In the genomic region with DNA sequence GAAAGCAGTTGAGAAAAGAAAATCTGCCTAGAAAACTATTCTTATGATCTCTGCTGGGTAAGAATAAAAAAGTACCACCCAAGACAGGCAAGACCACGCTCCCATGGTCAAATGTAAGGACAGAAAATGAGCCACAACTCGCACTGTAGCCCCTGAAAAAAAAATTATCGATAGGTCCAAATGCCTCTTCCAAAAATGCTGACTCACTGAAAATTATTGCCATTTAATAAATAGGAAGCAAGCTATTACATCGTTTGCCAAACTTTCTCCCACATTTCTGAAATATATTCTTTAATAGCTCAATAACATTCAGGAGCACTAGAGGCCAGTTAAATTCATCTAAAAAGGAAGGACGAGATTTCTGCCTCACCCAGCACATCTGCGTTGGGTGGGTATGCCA, we compare ENCODE assay signal across 17 cellular contexts.
DNase-seq lines count a peak whose midpoint lies in the region; ATAC-seq and TF ChIP-seq lines count a peak whose summit lies in the region.
"Had no signal": no experiment of that assay in that cellular context is flagged by ENCODE, and none has a peak within 500 bp of the region (broad histone marks: within the 10 kb centered on the region; RNA-seq: fewer than 3 reads in every experiment).

No MANE protein-coding gene starts in this region.

- CTCF ChIA-PET in IMR-90 (lab: Yijun Ruan, JAX), result no interaction called here

- H3K27me3 Mint-ChIP-seq in chondrocyte (ENCODE audit: low read depth) (no peaks in the 10 kb centered on the region), nephron (ENCODE audit: low read depth) (peaks cover 5% of the 10 kb centered on the region)
- H3K27me3 Mint-ChIP-seq: CD4-positive, CD25-positive, alpha-beta regulatory T cell had no signal

- H2AK5ac ChIP-seq in IMR-90 (ENCODE audit: low read depth, low read length), result no peak overlapping the region

- H3K4me3 ChIP-seq in IMR-90 (ENCODE audit: insufficient read depth, low read depth, low read length), result no peak overlapping the region
- H3K4me3 ChIP-seq: BLaER1 had no signal

- 86% methylated on average over 3 of the region's 6 CpGs; no CpG with 5 or more reads in 1 of the 2 experiments for WGBS in IMR-90 (ENCODE audit: extremely low coverage in 2 of 2, insufficient read length in 1 of 2), 2 experiments

- BruUV-seq in IMR-90 (replicated peaks; lab: Mats Ljungman, UMichigan), result no TSS peak

- POLR2A ChIA-PET in IMR-90 (lab: Charles Lee; ENCODE audit: unreplicated experiment), result no interaction called here

- no peak overlapping the region for H3K56ac ChIP-seq in IMR-90 (ENCODE audit: extremely low read depth, insufficient read depth, low read length)

- H3K79me1 ChIP-seq in IMR-90 (ENCODE audit: low read depth in 1 of 2, low read length in 2 of 2), result no peaks in the 10 kb centered on the region

- no peak overlapping the region for H2AFZ ChIP-seq in IMR-90 (replicated peaks; ENCODE audit: low read length, poor library complexity)

- ATAC-seq in IMR-90 (ENCODE audit: low read depth) (no peak), HG03469 (IDR thresholded peaks at IDR 0.05; ENCODE audit: unreplicated experiment) (no peak), HG03354 (IDR thresholded peaks at IDR 0.05; ENCODE audit: poor library complexity, severe bottlenecking, unreplicated experiment) (no peak)
- ATAC-seq: CD8-positive, alpha-beta T cell had no signal

- peaks cover 2% of the 10 kb centered on the region for H3K4me1 ChIP-seq in IMR-90 (ENCODE audit: control insufficient read depth, insufficient read depth, low read length)
- H3K4me1 ChIP-seq: BLaER1, Caco-2 had no signal

- H3K4me2 ChIP-seq in IMR-90 (ENCODE audit: low read depth, low read length), result no peak overlapping the region
- H3K4me2 ChIP-seq: BLaER1 had no signal

- no peak overlapping the region for H3K9ac ChIP-seq in IMR-90 (ENCODE audit: low read depth, low read length)
- H3K9ac ChIP-seq: BLaER1 had no signal

- no peak overlapping the region for H3K4ac ChIP-seq in IMR-90 (ENCODE audit: low read depth, low read length)

- H3K9me3 Mint-ChIP-seq in chondrocyte (ENCODE audit: low read depth), result no peaks in the 10 kb centered on the region
- no peaks in the 10 kb centered on the region for H3K9me3 Mint-ChIP-seq in nephron
- H3K9me3 Mint-ChIP-seq: CD8-positive, alpha-beta T cell had no signal

- no peak for TF ChIP-seq RAD21 in IMR-90 (IDR thresholded peaks at IDR 0.05; ENCODE audit: low read length)

- intact Hi-C loops in IMR-90 (cut with micrococcal nuclease), result no loop called here

- no peak for DNase-seq in IMR-90
- DNase-seq in chondrocyte (ENCODE audit: low spot score), result no peak
- DNase-seq in SK-N-DZ (ENCODE audit: low spot score), result no peak
- DNase-seq: Caco-2; CD4-positive, CD25-positive, alpha-beta regulatory T cell; CD8-positive, alpha-beta T cell; DMS153; DND-41; GOT3; H7; HCEC 1CT had no signal

- H3K18ac ChIP-seq in IMR-90 (ENCODE audit: low read depth, low read length), result no peak overlapping the region

- no peaks in the 10 kb centered on the region for H3K9me3 ChIP-seq in IMR-90 (ENCODE audit: control insufficient read depth, insufficient read depth, low read length)
- H3K9me3 ChIP-seq: BLaER1, Caco-2 had no signal

- H3K36me3 ChIP-seq in IMR-90 (ENCODE audit: control insufficient read depth, insufficient read depth, low read length), result no peaks in the 10 kb centered on the region
- H3K36me3 ChIP-seq: BLaER1 had no signal

- no peaks in the 10 kb centered on the region for H3K27me3 ChIP-seq in IMR-90 (ENCODE audit: control insufficient read depth, insufficient read depth, low read length)
- H3K27me3 ChIP-seq: BLaER1 had no signal

- H3K23ac ChIP-seq in IMR-90 (ENCODE audit: low read depth, low read length), result no peak overlapping the region

- no peak overlapping the region for H2BK20ac ChIP-seq in IMR-90 (ENCODE audit: low read depth, low read length)

- H3K4me1 Mint-ChIP-seq in chondrocyte (ENCODE audit: low read depth), result peaks cover 71% of the 10 kb centered on the region
- H3K4me1 Mint-ChIP-seq in nephron, result peaks cover 31% of the 10 kb centered on the region
- H3K4me1 Mint-ChIP-seq: B cell; CD4-positive, CD25-positive, alpha-beta regulatory T cell had no signal

- H2BK5ac ChIP-seq in IMR-90 (ENCODE audit: low read depth, low read length, poor library complexity, severe bottlenecking), result no peak overlapping the region

- TF ChIP-seq POLR2A in IMR-90 (IDR thresholded peaks at IDR 0.05; ENCODE audit: low read depth, low read length), result no peak

- no peak overlapping the region for H4K91ac ChIP-seq in IMR-90 (ENCODE audit: insufficient read depth, low read depth, low read length)

- no peaks in the 10 kb centered on the region for H3K36me3 Mint-ChIP-seq in chondrocyte (ENCODE audit: low read depth)
- no peaks in the 10 kb centered on the region for H3K36me3 Mint-ChIP-seq in nephron (ENCODE audit: low read depth)
- H3K36me3 Mint-ChIP-seq: CD4-positive, CD25-positive, alpha-beta regulatory T cell; CD8-positive, alpha-beta T cell had no signal

- H3K9me1 ChIP-seq in IMR-90 (ENCODE audit: insufficient read depth, low read length), result no peaks in the 10 kb centered on the region

- TF ChIP-seq CTCF in IMR-90 (conservative IDR thresholded peaks at IDR 0.05; ENCODE audit: low read depth, low read length) (no peak), chondrocyte (IDR thresholded peaks at IDR 0.05) (no peak), nephron (IDR thresholded peaks at IDR 0.05; ENCODE audit: unreplicated experiment in 3 of 3) (no peak)

- in situ Hi-C loops in IMR-90 (cut with MboI; ENCODE audit: low sequenced_read_pairs), result no loop called here

- no peak overlapping the region for H2BK120ac ChIP-seq in IMR-90 (ENCODE audit: low read depth, low read length)

- H4K20me1 ChIP-seq in IMR-90 (ENCODE audit: insufficient read depth, low read length), result no peaks in the 10 kb centered on the region
- H4K20me1 ChIP-seq: BLaER1 had no signal

- no peak overlapping the region for H2BK15ac ChIP-seq in IMR-90 (ENCODE audit: low read depth, low read length)

- H4K8ac ChIP-seq in IMR-90 (ENCODE audit: low read depth in 2 of 2, low read length in 2 of 2), result no peak overlapping the region

- H3K27ac Mint-ChIP-seq in chondrocyte (ENCODE audit: unreplicated experiment) (peak overlapping the region; percentile 79), nephron (peak overlapping the region; percentile 28 to 83 (median 46))
- H3K27ac Mint-ChIP-seq: B cell; CD4-positive, CD25-positive, alpha-beta regulatory T cell; CD8-positive, alpha-beta T cell had no signal

- H3K14ac ChIP-seq in IMR-90 (replicated peaks; ENCODE audit: low read depth, low read length), result no peak overlapping the region

- no peak overlapping the region for H4K5ac ChIP-seq in IMR-90 (ENCODE audit: low read depth, low read length)

- no peak overlapping the region for H2AK9ac ChIP-seq in IMR-90 (replicated peaks; ENCODE audit: low read depth, low read length, poor library complexity)

- no peak overlapping the region for H3K27ac ChIP-seq in IMR-90 (ENCODE audit: insufficient read depth, low read length)
- H3K27ac ChIP-seq: BLaER1, C4-2B had no signal

- dilution Hi-C loops in IMR-90 (cut with HindIII; ENCODE audit: low sequenced_read_pairs, unreplicated experiment), result no loop called here

- H3K4me3 Mint-ChIP-seq in chondrocyte (ENCODE audit: unreplicated experiment) (no peak overlapping the region), nephron (no peak overlapping the region)
- H3K4me3 Mint-ChIP-seq: B cell; CD4-positive, CD25-positive, alpha-beta regulatory T cell; CD8-positive, alpha-beta T cell had no signal

TF ChIP-seq in IMR-90, 13 proteins besides CTCF, POLR2A, EP300 and RAD21:
- TF ChIP-seq MAFK (IDR thresholded peaks at IDR 0.05; ENCODE audit: low read depth, low read length) (peak; percentile 96), BHLHE40 (IDR thresholded peaks at IDR 0.05; ENCODE audit: low read depth, low read length) (no peak), USF2 (IDR thresholded peaks at IDR 0.05; ENCODE audit: low read depth, low read length) (no peak), RCOR1 (IDR thresholded peaks at IDR 0.05; ENCODE audit: insufficient replicate concordance, low read length) (no peak), NFE2L2 (IDR thresholded peaks at IDR 0.05; ENCODE audit: low read depth, low read length) (peak; percentile 81), CEBPB (IDR thresholded peaks at IDR 0.05; ENCODE audit: low read depth, low read length) (no peak)
